In genomic region chr6:7812623-7813022, GRCh38 we compare ENCODE assay signal across 16 cellular contexts.
DNase-seq lines count a peak whose midpoint lies in the region; ATAC-seq, FAIRE-seq and TF ChIP-seq lines count a peak whose summit lies in the region.
"Had no signal": no experiment of that assay in that cellular context is flagged by ENCODE, and none has a peak within 500 bp of the region (broad histone marks: within the 10 kb centered on the region; RNA-seq: fewer than 3 reads in every experiment).

No MANE protein-coding gene starts in this region.

- H4K20me1 ChIP-seq in GM12878 (ENCODE audit: control insufficient read depth, insufficient read depth): no peaks in the 10 kb centered on the region
- H4K20me1 ChIP-seq: BLaER1 treated with 17β-estradiol and CSF1 and Interleukin-3, amounts not matched to agents 10 nM and 100 nM had no signal

- no peaks in the 10 kb centered on the region for H3K9me3 ChIP-seq in GM12878 (replicated peaks; ENCODE audit: control insufficient read depth, insufficient read depth, low read length)
- H3K9me3 ChIP-seq: BLaER1 treated with 17β-estradiol and CSF1 and Interleukin-3, amounts not matched to agents 10 nM and 100 nM had no signal

- CTCF ChIA-PET in GM12878 (lab: Yijun Ruan, JAX): no interaction called here

- H3K4me2 ChIP-seq in GM12878 (ENCODE audit: control insufficient read depth, insufficient read depth): no peak overlapping the region
- H3K4me2 ChIP-seq: BLaER1 treated with 17β-estradiol and CSF1 and Interleukin-3, amounts not matched to agents 10 nM and 100 nM; GM23338 had no signal

- SMC1A ChIA-PET in GM12878 (lab: Charles Lee; ENCODE audit: uncharacterized antibody, unreplicated experiment): interaction anchor here (1.3 kb wide), 1 partner anchor 89 kb away, joined by 4 read pairs; no protein-coding TSS in a partner anchor

- POLR2A ChIA-PET in GM12878 (lab: Charles Lee): no interaction called here

- H2AFZ ChIP-seq in GM12878 (ENCODE audit: control insufficient read depth, low read depth, low read length): no peak overlapping the region
- H2AFZ ChIP-seq: GM23338 had no signal

- intact Hi-C loops in GM12878 (cut with micrococcal nuclease; ENCODE audit: unreplicated experiment): no loop called here
- intact Hi-C loops in cardiac septum (cut with DNase I): no loop called here

- TF ChIP-seq RAD21 in GM12878 (IDR thresholded peaks at IDR 0.05; ENCODE audit: insufficient read depth, low read depth, low read length): no peak

- TF ChIP-seq POLR2A in GM12878 (IDR thresholded peaks at IDR 0.05; ENCODE audit: low read depth, low read length): no peak

- TF ChIP-seq EP300 in GM12878 (IDR thresholded peaks at IDR 0.05; ENCODE audit: borderline replicate concordance in 1 of 2, control insufficient read depth in 1 of 2, low read depth in 2 of 2, low read length in 2 of 2): no peak

- FAIRE-seq in GM12878 (lab: Jason Lieb, UNC): peak; percentile 23
- FAIRE-seq in frontal cortex (lab: Jason Lieb, UNC): no peak
- FAIRE-seq: GM18507 had no signal

- H3K36me3 ChIP-seq in GM12878 (ENCODE audit: control insufficient read depth in 2 of 2, insufficient read depth in 2 of 2, low read length in 1 of 2): no peaks in the 10 kb centered on the region
- H3K36me3 ChIP-seq: BLaER1 treated with 17β-estradiol and CSF1 and Interleukin-3, amounts not matched to agents 10 nM and 100 nM had no signal

- H3K27me3 ChIP-seq in GM12878 (replicated peaks in 1 of 2; ENCODE audit: control insufficient read depth in 2 of 2, insufficient read depth in 2 of 2, low read length in 1 of 2): peaks cover 1 to 2% of the 10 kb centered on the region in 2 experiments; a peak in 2 of 4 replicates
- H3K27me3 ChIP-seq: BLaER1 treated with 17β-estradiol and CSF1 and Interleukin-3, amounts not matched to agents 10 nM and 100 nM had no signal

- BruUV-seq in GM12878 (replicated peaks; lab: Mats Ljungman, UMichigan): no TSS peak

- H3K27ac ChIP-seq in GM12878 (ENCODE audit: control insufficient read depth, insufficient read depth): no peak overlapping the region
- H3K27ac ChIP-seq: BLaER1 treated with 17β-estradiol and CSF1 and Interleukin-3, amounts not matched to agents 10 nM and 100 nM had no signal

- RAD21 ChIA-PET in GM12878 (lab: Charles Lee; ENCODE audit: unreplicated experiment): no interaction called here

- in situ Hi-C loops in GM12878 (cut with MboI): no loop called here

- ATAC-seq in GM18867 (IDR thresholded peaks at IDR 0.05; ENCODE audit: unreplicated experiment) (peak; percentile 54), GM19463 (IDR thresholded peaks at IDR 0.05; ENCODE audit: unreplicated experiment) (peak; percentile 48), HG03175 (IDR thresholded peaks at IDR 0.05; ENCODE audit: unreplicated experiment) (peak; percentile 46), GM12878 (no peak), HG03354 (IDR thresholded peaks at IDR 0.05; ENCODE audit: poor library complexity, severe bottlenecking, unreplicated experiment) (no peak)
- ATAC-seq: GM23338 had no signal

- WGBS in GM12878 (ENCODE audit: insufficient coverage, insufficient replicate concordance, low lambda C conversion rate, missing lambda C conversion rate): 21% methylated on average over 2 of the region's 2 CpGs

- no peak for TF ChIP-seq CTCF in GM12878 (IDR thresholded peaks at IDR 0.05 in 2 of 3, conservative IDR thresholded peaks at IDR 0.05 in 1 of 3; ENCODE audit: control insufficient read depth in 2 of 3, extremely low read depth in 1 of 3, insufficient read depth in 1 of 3, low read depth in 3 of 3, low read length in 3 of 3)

- H3K79me2 ChIP-seq in GM12878 (ENCODE audit: control insufficient read depth, insufficient read depth, low read length): no peaks in the 10 kb centered on the region

- no peak overlapping the region for H3K9ac ChIP-seq in GM12878 (ENCODE audit: control insufficient read depth, insufficient read depth, low read length)
- H3K9ac ChIP-seq: BLaER1 treated with 17β-estradiol and CSF1 and Interleukin-3, amounts not matched to agents 10 nM and 100 nM had no signal

- no peaks in the 10 kb centered on the region for H3K4me1 ChIP-seq in GM12878 (ENCODE audit: control insufficient read depth, insufficient read depth, low read length)

- DNase-seq in GM12878 (ENCODE audit: low read depth, low spot score): no peak
- DNase-seq in frontal cortex (ENCODE audit: low spot score in 2 of 2): no peak
- no peak for DNase-seq in cardiac septum (ENCODE audit: low spot score)
- DNase-seq: ACHN; CD4-positive, CD25-positive, alpha-beta regulatory T cell; DMS53; GF-D8; H9; KG1 had no signal

- no peak overlapping the region for H3K4me3 ChIP-seq in GM12878
- H3K4me3 ChIP-seq: BLaER1 treated with 17β-estradiol and CSF1 and Interleukin-3, amounts not matched to agents 10 nM and 100 nM; GM23338 had no signal

TF ChIP-seq in GM12878, 131 proteins besides CTCF, POLR2A, EP300 and RAD21 (continues in another document):
- TF ChIP-seq SUZ12 (IDR thresholded peaks at IDR 0.05; ENCODE audit: unreplicated experiment) (no peak), BACH1 (IDR thresholded peaks at IDR 0.05; ENCODE audit: borderline replicate concordance) (no peak), ATF7 (IDR thresholded peaks at IDR 0.05; ENCODE audit: low read depth) (no peak), MLLT1 (IDR thresholded peaks at IDR 0.05) (no peak), SREBF2 (IDR thresholded peaks at IDR 0.05; ENCODE audit: low read length) (no peak), RUNX3 (IDR thresholded peaks at IDR 0.05; ENCODE audit: low read length) (peak; percentile 43; the same call in 1 of the 2 replicates)
- TF ChIP-seq, protein P1, sequence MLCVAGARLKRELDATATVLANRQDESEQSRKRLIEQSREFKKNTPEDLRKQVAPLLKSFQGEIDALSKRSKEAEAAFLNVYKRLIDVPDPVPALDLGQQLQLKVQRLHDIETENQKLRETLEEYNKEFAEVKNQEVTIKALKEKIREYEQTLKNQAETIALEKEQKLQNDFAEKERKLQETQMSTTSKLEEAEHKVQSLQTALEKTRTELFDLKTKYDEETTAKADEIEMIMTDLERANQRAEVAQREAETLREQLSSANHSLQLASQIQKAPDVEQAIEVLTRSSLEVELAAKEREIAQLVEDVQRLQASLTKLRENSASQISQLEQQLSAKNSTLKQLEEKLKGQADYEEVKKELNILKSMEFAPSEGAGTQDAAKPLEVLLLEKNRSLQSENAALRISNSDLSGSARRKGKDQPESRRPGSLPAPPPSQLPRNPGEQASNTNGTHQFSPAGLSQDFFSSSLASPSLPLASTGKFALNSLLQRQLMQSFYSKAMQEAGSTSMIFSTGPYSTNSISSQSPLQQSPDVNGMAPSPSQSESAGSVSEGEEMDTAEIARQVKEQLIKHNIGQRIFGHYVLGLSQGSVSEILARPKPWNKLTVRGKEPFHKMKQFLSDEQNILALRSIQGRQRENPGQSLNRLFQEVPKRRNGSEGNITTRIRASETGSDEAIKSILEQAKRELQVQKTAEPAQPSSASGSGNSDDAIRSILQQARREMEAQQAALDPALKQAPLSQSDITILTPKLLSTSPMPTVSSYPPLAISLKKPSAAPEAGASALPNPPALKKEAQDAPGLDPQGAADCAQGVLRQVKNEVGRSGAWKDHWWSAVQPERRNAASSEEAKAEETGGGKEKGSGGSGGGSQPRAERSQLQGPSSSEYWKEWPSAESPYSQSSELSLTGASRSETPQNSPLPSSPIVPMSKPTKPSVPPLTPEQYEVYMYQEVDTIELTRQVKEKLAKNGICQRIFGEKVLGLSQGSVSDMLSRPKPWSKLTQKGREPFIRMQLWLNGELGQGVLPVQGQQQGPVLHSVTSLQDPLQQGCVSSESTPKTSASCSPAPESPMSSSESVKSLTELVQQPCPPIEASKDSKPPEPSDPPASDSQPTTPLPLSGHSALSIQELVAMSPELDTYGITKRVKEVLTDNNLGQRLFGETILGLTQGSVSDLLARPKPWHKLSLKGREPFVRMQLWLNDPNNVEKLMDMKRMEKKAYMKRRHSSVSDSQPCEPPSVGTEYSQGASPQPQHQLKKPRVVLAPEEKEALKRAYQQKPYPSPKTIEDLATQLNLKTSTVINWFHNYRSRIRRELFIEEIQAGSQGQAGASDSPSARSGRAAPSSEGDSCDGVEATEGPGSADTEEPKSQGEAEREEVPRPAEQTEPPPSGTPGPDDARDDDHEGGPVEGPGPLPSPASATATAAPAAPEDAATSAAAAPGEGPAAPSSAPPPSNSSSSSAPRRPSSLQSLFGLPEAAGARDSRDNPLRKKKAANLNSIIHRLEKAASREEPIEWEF (IDR thresholded peaks at IDR 0.05; ENCODE audit: insufficient replicate concordance, low read depth, low read length): no peak
- TF ChIP-seq, protein P2, sequence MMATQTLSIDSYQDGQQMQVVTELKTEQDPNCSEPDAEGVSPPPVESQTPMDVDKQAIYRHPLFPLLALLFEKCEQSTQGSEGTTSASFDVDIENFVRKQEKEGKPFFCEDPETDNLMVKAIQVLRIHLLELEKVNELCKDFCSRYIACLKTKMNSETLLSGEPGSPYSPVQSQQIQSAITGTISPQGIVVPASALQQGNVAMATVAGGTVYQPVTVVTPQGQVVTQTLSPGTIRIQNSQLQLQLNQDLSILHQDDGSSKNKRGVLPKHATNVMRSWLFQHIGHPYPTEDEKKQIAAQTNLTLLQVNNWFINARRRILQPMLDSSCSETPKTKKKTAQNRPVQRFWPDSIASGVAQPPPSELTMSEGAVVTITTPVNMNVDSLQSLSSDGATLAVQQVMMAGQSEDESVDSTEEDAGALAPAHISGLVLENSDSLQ (IDR thresholded peaks at IDR 0.05): peak; percentile 78
- TF ChIP-seq, protein P3, sequence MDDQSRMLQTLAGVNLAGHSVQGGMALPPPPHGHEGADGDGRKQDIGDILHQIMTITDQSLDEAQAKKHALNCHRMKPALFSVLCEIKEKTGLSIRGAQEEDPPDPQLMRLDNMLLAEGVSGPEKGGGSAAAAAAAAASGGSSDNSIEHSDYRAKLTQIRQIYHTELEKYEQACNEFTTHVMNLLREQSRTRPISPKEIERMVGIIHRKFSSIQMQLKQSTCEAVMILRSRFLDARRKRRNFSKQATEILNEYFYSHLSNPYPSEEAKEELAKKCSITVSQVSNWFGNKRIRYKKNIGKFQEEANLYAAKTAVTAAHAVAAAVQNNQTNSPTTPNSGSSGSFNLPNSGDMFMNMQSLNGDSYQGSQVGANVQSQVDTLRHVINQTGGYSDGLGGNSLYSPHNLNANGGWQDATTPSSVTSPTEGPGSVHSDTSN (IDR thresholded peaks at IDR 0.05; ENCODE audit: insufficient replicate concordance, low read depth, low read length): peak; percentile 50

Comparison
In these comparisons a context has a peak if more than half of its experiments do, and no peak if none do; other contexts are left out.
1. ATAC-seq: peak in GM18867 (single experiment), GM19463 (single experiment) and HG03175 (single experiment); none in GM12878 (single experiment) and HG03354 (single experiment).